ENCODE assay signal across 2 cellular contexts in the genomic region with DNA sequence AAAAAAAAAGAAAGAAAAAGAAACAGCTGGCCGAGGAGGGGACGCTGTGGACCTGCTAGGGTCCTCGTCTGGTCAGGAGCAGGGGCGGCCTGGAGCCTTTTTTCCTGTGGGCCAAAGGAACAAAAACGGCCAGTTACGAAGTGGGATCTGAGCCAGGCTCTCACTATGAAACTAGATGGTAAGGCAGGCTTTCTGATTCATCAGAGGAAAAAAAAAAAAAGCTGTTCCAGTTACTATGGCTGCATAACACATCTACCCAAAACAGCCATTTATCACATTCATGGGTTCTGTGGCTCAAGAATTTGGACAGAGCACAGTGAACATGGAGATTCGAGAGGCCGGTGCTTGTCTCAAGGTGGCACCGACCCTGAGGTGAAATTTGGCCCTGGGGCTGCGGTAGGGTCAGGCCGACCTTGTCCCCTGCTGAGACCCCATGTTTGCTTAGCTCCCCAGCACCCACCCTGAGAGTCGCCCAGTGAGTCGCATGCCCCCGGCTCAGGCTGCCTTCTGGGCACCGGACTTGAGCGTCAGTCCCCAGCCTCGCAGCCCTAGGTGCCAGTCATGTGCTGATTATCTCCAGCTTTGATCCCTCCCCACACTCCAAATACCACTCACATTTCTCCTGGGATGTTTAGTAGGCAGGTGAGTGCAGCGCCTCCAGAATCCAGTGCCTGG.
A peak's percentile ranks its signal among the peaks of the same experiment; 100 is the strongest.
TF ChIP-seq lines count a peak whose summit lies in the region.

No MANE protein-coding gene starts in this region.

TF ChIP-seq in SK-N-SH, 30 proteins besides CTCF, POLR2A, EP300 and RAD21 (continued from another document):
- TF ChIP-seq, protein P1, sequence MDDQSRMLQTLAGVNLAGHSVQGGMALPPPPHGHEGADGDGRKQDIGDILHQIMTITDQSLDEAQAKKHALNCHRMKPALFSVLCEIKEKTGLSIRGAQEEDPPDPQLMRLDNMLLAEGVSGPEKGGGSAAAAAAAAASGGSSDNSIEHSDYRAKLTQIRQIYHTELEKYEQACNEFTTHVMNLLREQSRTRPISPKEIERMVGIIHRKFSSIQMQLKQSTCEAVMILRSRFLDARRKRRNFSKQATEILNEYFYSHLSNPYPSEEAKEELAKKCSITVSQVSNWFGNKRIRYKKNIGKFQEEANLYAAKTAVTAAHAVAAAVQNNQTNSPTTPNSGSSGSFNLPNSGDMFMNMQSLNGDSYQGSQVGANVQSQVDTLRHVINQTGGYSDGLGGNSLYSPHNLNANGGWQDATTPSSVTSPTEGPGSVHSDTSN (IDR thresholded peaks at IDR 0.05): peak; percentile 65
- TF ChIP-seq FOSL2 (IDR thresholded peaks at IDR 0.05; ENCODE audit: borderline replicate concordance, low read depth) (no peak), RFX5 (IDR thresholded peaks at IDR 0.05; ENCODE audit: low read length) (no peak), CHD2 (IDR thresholded peaks at IDR 0.05; ENCODE audit: low read length, partially characterized antibody) (no peak), USF1 (IDR thresholded peaks at IDR 0.05; ENCODE audit: borderline replicate concordance, low read depth) (no peak), FOXM1 (IDR thresholded peaks at IDR 0.05; ENCODE audit: low read depth) (no peak)

TF ChIP-seq in WTC11, 78 proteins besides CTCF, POLR2A, EP300 and RAD21 (continued from another document):
- TF ChIP-seq, protein P2, sequence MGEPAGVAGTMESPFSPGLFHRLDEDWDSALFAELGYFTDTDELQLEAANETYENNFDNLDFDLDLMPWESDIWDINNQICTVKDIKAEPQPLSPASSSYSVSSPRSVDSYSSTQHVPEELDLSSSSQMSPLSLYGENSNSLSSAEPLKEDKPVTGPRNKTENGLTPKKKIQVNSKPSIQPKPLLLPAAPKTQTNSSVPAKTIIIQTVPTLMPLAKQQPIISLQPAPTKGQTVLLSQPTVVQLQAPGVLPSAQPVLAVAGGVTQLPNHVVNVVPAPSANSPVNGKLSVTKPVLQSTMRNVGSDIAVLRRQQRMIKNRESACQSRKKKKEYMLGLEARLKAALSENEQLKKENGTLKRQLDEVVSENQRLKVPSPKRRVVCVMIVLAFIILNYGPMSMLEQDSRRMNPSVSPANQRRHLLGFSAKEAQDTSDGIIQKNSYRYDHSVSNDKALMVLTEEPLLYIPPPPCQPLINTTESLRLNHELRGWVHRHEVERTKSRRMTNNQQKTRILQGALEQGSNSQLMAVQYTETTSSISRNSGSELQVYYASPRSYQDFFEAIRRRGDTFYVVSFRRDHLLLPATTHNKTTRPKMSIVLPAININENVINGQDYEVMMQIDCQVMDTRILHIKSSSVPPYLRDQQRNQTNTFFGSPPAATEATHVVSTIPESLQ (CRISPR knock-in tag; IDR thresholded peaks at IDR 0.05): no peak
- TF ChIP-seq ZNF317 (CRISPR knock-in tag; IDR thresholded peaks at IDR 0.05; ENCODE audit: borderline replicate concordance, low read depth) (no peak), RELA (CRISPR knock-in tag; IDR thresholded peaks at IDR 0.05; ENCODE audit: borderline replicate concordance) (no peak), MYBL2 (CRISPR knock-in tag; IDR thresholded peaks at IDR 0.05) (no peak), ZNF138 (CRISPR knock-in tag; conservative IDR thresholded peaks at IDR 0.05) (no peak), ZNF532 (CRISPR knock-in tag; IDR thresholded peaks at IDR 0.05; ENCODE audit: borderline replicate concordance) (no peak), CREB1 (CRISPR knock-in tag; IDR thresholded peaks at IDR 0.05) (no peak)
- TF ChIP-seq, protein P3, sequence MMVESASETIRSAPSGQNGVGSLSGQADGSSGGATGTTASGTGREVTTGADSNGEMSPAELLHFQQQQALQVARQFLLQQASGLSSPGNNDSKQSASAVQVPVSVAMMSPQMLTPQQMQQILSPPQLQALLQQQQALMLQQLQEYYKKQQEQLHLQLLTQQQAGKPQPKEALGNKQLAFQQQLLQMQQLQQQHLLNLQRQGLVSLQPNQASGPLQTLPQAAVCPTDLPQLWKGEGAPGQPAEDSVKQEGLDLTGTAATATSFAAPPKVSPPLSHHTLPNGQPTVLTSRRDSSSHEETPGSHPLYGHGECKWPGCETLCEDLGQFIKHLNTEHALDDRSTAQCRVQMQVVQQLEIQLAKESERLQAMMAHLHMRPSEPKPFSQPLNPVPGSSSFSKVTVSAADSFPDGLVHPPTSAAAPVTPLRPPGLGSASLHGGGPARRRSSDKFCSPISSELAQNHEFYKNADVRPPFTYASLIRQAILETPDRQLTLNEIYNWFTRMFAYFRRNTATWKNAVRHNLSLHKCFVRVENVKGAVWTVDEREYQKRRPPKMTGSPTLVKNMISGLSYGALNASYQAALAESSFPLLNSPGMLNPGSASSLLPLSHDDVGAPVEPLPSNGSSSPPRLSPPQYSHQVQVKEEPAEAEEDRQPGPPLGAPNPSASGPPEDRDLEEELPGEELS (CRISPR knock-in tag; IDR thresholded peaks at IDR 0.05): no peak
- TF ChIP-seq, protein P4, sequence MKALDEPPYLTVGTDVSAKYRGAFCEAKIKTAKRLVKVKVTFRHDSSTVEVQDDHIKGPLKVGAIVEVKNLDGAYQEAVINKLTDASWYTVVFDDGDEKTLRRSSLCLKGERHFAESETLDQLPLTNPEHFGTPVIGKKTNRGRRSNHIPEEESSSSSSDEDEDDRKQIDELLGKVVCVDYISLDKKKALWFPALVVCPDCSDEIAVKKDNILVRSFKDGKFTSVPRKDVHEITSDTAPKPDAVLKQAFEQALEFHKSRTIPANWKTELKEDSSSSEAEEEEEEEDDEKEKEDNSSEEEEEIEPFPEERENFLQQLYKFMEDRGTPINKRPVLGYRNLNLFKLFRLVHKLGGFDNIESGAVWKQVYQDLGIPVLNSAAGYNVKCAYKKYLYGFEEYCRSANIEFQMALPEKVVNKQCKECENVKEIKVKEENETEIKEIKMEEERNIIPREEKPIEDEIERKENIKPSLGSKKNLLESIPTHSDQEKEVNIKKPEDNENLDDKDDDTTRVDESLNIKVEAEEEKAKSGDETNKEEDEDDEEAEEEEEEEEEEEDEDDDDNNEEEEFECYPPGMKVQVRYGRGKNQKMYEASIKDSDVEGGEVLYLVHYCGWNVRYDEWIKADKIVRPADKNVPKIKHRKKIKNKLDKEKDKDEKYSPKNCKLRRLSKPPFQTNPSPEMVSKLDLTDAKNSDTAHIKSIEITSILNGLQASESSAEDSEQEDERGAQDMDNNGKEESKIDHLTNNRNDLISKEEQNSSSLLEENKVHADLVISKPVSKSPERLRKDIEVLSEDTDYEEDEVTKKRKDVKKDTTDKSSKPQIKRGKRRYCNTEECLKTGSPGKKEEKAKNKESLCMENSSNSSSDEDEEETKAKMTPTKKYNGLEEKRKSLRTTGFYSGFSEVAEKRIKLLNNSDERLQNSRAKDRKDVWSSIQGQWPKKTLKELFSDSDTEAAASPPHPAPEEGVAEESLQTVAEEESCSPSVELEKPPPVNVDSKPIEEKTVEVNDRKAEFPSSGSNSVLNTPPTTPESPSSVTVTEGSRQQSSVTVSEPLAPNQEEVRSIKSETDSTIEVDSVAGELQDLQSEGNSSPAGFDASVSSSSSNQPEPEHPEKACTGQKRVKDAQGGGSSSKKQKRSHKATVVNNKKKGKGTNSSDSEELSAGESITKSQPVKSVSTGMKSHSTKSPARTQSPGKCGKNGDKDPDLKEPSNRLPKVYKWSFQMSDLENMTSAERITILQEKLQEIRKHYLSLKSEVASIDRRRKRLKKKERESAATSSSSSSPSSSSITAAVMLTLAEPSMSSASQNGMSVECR (CRISPR knock-in tag; IDR thresholded peaks at IDR 0.05; ENCODE audit: borderline replicate concordance): no peak
